ENCODE assay signal across 8 cellular contexts in the genomic region with DNA sequence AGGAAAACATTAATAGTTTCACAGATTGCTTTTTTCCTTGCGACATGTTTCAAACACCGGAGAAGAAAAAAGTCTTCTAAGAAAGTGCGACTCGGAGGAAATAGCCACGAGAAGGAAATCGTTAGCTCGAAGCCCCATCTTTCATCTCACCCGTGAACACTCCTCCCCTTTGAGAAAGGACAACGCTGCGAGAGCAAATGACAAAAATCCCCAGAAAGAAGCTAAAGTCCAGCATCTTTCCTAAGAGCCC.
DNase-seq lines count a peak whose midpoint lies in the region; ATAC-seq and TF ChIP-seq lines count a peak whose summit lies in the region.

No MANE protein-coding gene starts in this region.

- peak overlapping the region; percentile 99 for H3K4me3 Mint-ChIP-seq in activated CD4-positive, alpha-beta memory T cell treated with anti-CD3 and anti-CD28 coated beads for 36 hours

- H3K9me3 ChIP-seq in heart right ventricle (no peaks in the 10 kb centered on the region), hepatocyte (ENCODE audit: low read depth) (no peaks in the 10 kb centered on the region), smooth muscle cell (replicated peaks; ENCODE audit: low read depth) (no peaks in the 10 kb centered on the region)

- ATAC-seq in heart right ventricle (no peak), HG03342 (IDR thresholded peaks at IDR 0.05; ENCODE audit: unreplicated experiment) (no peak)

- intact Hi-C loops in heart right ventricle (cut with DNase I), result loop anchor here (1.0 to 10.0 kb wide), 17 partner anchors 42 to 834 kb away; partner anchors contain the start of gene TRIM13 (in 5 of the 10)
- intact Hi-C loops in cardiac septum (cut with DNase I), result loop anchor here (1.0 to 5.0 kb wide), 3 partner anchors 83 to 832 kb away; partner anchors contain the start of gene TRIM13
- intact Hi-C loops in activated CD4-positive, alpha-beta memory T cell treated with anti-CD3 and anti-CD28 coated beads for 36 hours (cut with micrococcal nuclease), result loop anchor here (5.0 to 10.0 kb wide), 4 partner anchors 347 to 1502 kb away; partner anchors contain the start of genes CAB39L, SETDB2 and WDFY2

- H4K20me1 ChIP-seq in hepatocyte (ENCODE audit: insufficient read depth, poor library complexity, severe bottlenecking) (no peaks in the 10 kb centered on the region), smooth muscle cell (ENCODE audit: low read depth) (peaks cover 4% of the 10 kb centered on the region)

- CTCF ChIA-PET in activated CD4-positive, alpha-beta memory T cell treated with anti-CD3 and anti-CD28 coated beads for 36 hours (lab: Charles Lee), result interaction anchor here (0.7 to 5.9 kb wide), 9 partner anchors 43 to 1238 kb away, joined by 3 to 51 read pairs (median 6); partner anchors contain the start of gene TRIM13

- H3K4me3 ChIP-seq in heart right ventricle (peak overlapping the region; percentile 42 to 82 (median 70)), hepatocyte (peak overlapping the region; percentile 55), smooth muscle cell (peak overlapping the region; percentile 84)

- H3K27ac ChIP-seq in heart right ventricle, result peak overlapping the region; percentile 30 to 91 (median 76)
- peak overlapping the region; percentile 77 for H3K27ac ChIP-seq in hepatocyte
- H3K27ac ChIP-seq in smooth muscle cell (ENCODE audit: low read depth), result peak overlapping the region; percentile 46

- WGBS in heart right ventricle, 2 donors, result 0 to 1% methylated on average over 10 of the region's 10 CpGs
- WGBS in hepatocyte (ENCODE audit: low lambda C conversion rate, missing lambda C conversion rate), result 1% methylated on average over 10 of the region's 10 CpGs
- WGBS in smooth muscle cell (ENCODE audit: low lambda C conversion rate), result under 1% methylated on average over 10 of the region's 10 CpGs

- H3K4me2 ChIP-seq in hepatocyte, result peak overlapping the region; percentile 81
- H3K4me2 ChIP-seq in smooth muscle cell, result peak overlapping the region; percentile 95

- H3K4me1 ChIP-seq in heart right ventricle, result peaks cover 0 to 87% (median 30%) of the 10 kb centered on the region in 9 donors
- peaks cover 5% of the 10 kb centered on the region for H3K4me1 ChIP-seq in hepatocyte (ENCODE audit: insufficient read depth)
- H3K4me1 ChIP-seq in smooth muscle cell (ENCODE audit: low read depth), result peaks cover 15% of the 10 kb centered on the region

- no peaks in the 10 kb centered on the region for H3K9me2 ChIP-seq in hepatocyte (replicated peaks; ENCODE audit: insufficient read depth)

- H3K36me3 ChIP-seq in heart right ventricle (no peaks in the 10 kb centered on the region), hepatocyte (replicated peaks; ENCODE audit: insufficient read depth, low read depth) (no peaks in the 10 kb centered on the region), smooth muscle cell (ENCODE audit: low read depth) (no peaks in the 10 kb centered on the region)

- H3K27me3 ChIP-seq in heart right ventricle (peaks cover 0 to 5% (median 0%) of the 10 kb centered on the region in 7 donors), hepatocyte (no peaks in the 10 kb centered on the region), smooth muscle cell (ENCODE audit: low read depth) (no peaks in the 10 kb centered on the region)

- H2AFZ ChIP-seq in hepatocyte (peak overlapping the region; percentile 36), smooth muscle cell (ENCODE audit: low read depth) (peak overlapping the region; percentile 91)

- peak overlapping the region; percentile 100 for H3K27ac Mint-ChIP-seq in activated CD4-positive, alpha-beta memory T cell treated with anti-CD3 and anti-CD28 coated beads for 36 hours

- H3F3A ChIP-seq in smooth muscle cell (ENCODE audit: low read depth), result no peaks in the 10 kb centered on the region

- H3K79me2 ChIP-seq in hepatocyte, result peaks cover 70% of the 10 kb centered on the region
- H3K79me2 ChIP-seq in smooth muscle cell (ENCODE audit: low read depth), result peaks cover 55% of the 10 kb centered on the region

- TF ChIP-seq CTCF in heart right ventricle (IDR thresholded peaks at IDR 0.05), result no peak
- TF ChIP-seq CTCF in hepatocyte (IDR thresholded peaks at IDR 0.05; ENCODE audit: poor library complexity), result no peak
- TF ChIP-seq CTCF in smooth muscle cell (IDR thresholded peaks at IDR 0.05; ENCODE audit: borderline replicate concordance, insufficient read depth, poor library complexity, severe bottlenecking), result no peak

- H3K27me3 Mint-ChIP-seq in activated CD4-positive, alpha-beta memory T cell treated with anti-CD3 and anti-CD28 coated beads for 36 hours, result peaks cover 8% of the 10 kb centered on the region

- no peaks in the 10 kb centered on the region for H3K9me3 Mint-ChIP-seq in activated CD4-positive, alpha-beta memory T cell treated with anti-CD3 and anti-CD28 coated beads for 36 hours

- DNase-seq in heart right ventricle, result no peak
- no peak for DNase-seq in cardiac septum (ENCODE audit: low spot score)
- DNase-seq in activated CD4-positive, alpha-beta memory T cell treated with anti-CD3 and anti-CD28 coated beads for 36 hours, result no peak
- DNase-seq in hepatocyte (ENCODE audit: low spot score), result no peak
- no peak for DNase-seq in smooth muscle cell (lab: John Stamatoyannopoulos, UW; ENCODE audit: unreplicated experiment)
- DNase-seq in middle frontal gyrus (ENCODE audit: extremely low spot score, low spot score), result no peak
- DNase-seq in NCI-H128 (lab: John Stamatoyannopoulos, UW; ENCODE audit: unreplicated experiment), result no peak

- POLR2A ChIA-PET in activated CD4-positive, alpha-beta memory T cell treated with anti-CD3 and anti-CD28 coated beads for 36 hours (lab: Charles Lee), result interaction anchor here (0.5 to 6.3 kb wide), 14 partner anchors 14 to 832 kb away, joined by 3 to 132 read pairs (median 3); partner anchors contain the start of genes SPRYD7 and TRIM13

- H3K4me1 Mint-ChIP-seq in activated CD4-positive, alpha-beta memory T cell treated with anti-CD3 and anti-CD28 coated beads for 36 hours (ENCODE audit: low read depth), result peaks cover 40% of the 10 kb centered on the region

- peak overlapping the region; percentile 74 for H3K9ac ChIP-seq in smooth muscle cell (ENCODE audit: low read depth)

- peaks cover 19% of the 10 kb centered on the region for H3K36me3 Mint-ChIP-seq in activated CD4-positive, alpha-beta memory T cell treated with anti-CD3 and anti-CD28 coated beads for 36 hours
